ENCODE assay signal across 1 cellular context in genomic region chr1:203491664-203492485, GRCh38.
TF ChIP-seq lines count a peak whose summit lies in the region.

No MANE protein-coding gene starts in this region.

TF ChIP-seq in IMR-90, 13 proteins besides CTCF, POLR2A, EP300 and RAD21:
- no peak for TF ChIP-seq CHD1 (IDR thresholded peaks at IDR 0.05; ENCODE audit: low read depth, low read length)
- TF ChIP-seq RFX5 (IDR thresholded peaks at IDR 0.05; ENCODE audit: low read depth, low read length): no peak
- no peak for TF ChIP-seq SMC3 (IDR thresholded peaks at IDR 0.05; ENCODE audit: low read depth, low read length)
- no peak for TF ChIP-seq BHLHE40 (IDR thresholded peaks at IDR 0.05; ENCODE audit: low read depth, low read length)
- TF ChIP-seq MAFK (IDR thresholded peaks at IDR 0.05; ENCODE audit: low read depth, low read length): no peak
- TF ChIP-seq USF2 (IDR thresholded peaks at IDR 0.05; ENCODE audit: low read depth, low read length): no peak
- TF ChIP-seq FOS (IDR thresholded peaks at IDR 0.05; ENCODE audit: low read depth, low read length): no peak
- no peak for TF ChIP-seq NFE2L2 (IDR thresholded peaks at IDR 0.05; ENCODE audit: low read depth, low read length)
- TF ChIP-seq CEBPB (IDR thresholded peaks at IDR 0.05; ENCODE audit: low read depth, low read length): no peak
